ENCODE assay signal across 10 cellular contexts in genomic region chr13:52160053-52160452, GRCh38. TPM values are rescaled to one million over a fixed set of nuclear protein-coding genes. Genes with fewer than 3 reads are reported as not detected.
A peak's percentile ranks its signal among the peaks of the same experiment; 100 is the strongest.
DNase-seq lines count a peak whose midpoint lies in the region; ATAC-seq, FAIRE-seq and TF ChIP-seq lines count a peak whose summit lies in the region.
"Had no signal": no experiment of that assay in that cellular context is flagged by ENCODE, and none has a peak within 500 bp of the region (broad histone marks: within the 10 kb centered on the region; RNA-seq: fewer than 3 reads in every experiment).

No MANE protein-coding gene starts in this region.

- intact Hi-C loops in gastrocnemius medialis (cut with DNase I; ENCODE audit: low total_unique reads) = no loop called here

- no peak for DNase-seq in GM12891 (ENCODE audit: insufficient read length, low spot score)
- DNase-seq in Peyer's patch = no peak
- DNase-seq in endothelial cell (ENCODE audit: low spot score) = no peak
- DNase-seq in gastrocnemius medialis = no peak
- no peak for DNase-seq in activated gamma-delta T cell treated with Interleukin-2 at 50 U/mL for 16 hours
- no peak for DNase-seq in GDM1 (lab: John Stamatoyannopoulos, UW)
- no peak for DNase-seq in central memory CD4-positive, alpha-beta T cell

- TF ChIP-seq CTCF in Peyer's patch (IDR thresholded peaks at IDR 0.05) (no peak), endothelial cell (IDR thresholded peaks at IDR 0.05; ENCODE audit: unreplicated experiment) (no peak), gastrocnemius medialis (IDR thresholded peaks at IDR 0.05 in 4 of 5, conservative IDR thresholded peaks at IDR 0.05 in 1 of 5) (no peak)

- H3K27ac Mint-ChIP-seq in endothelial cell (ENCODE audit: unreplicated experiment) = peak overlapping the region; percentile 55

- H3K9me3 Mint-ChIP-seq in endothelial cell (ENCODE audit: unreplicated experiment) = no peaks in the 10 kb centered on the region

- peak; percentile 55 for FAIRE-seq in GM12891 (lab: Jason Lieb, UNC)

- H3K27me3 ChIP-seq in Peyer's patch = no peaks in the 10 kb centered on the region
- no peaks in the 10 kb centered on the region for H3K27me3 ChIP-seq in gastrocnemius medialis
- H3K27me3 ChIP-seq: sigmoid colon had no signal

- TF ChIP-seq POLR2A in GM12891 (IDR thresholded peaks at IDR 0.05; ENCODE audit: low read depth, low read length) = no peak
- no peak for TF ChIP-seq POLR2A in Peyer's patch (IDR thresholded peaks at IDR 0.05)
- no peak for TF ChIP-seq POLR2A in gastrocnemius medialis (IDR thresholded peaks at IDR 0.05)

- peak overlapping the region; percentile 80 for H3K4me3 Mint-ChIP-seq in endothelial cell (ENCODE audit: unreplicated experiment)

- peaks cover 0 to 60% (median 4%) of the 10 kb centered on the region in 4 donors for H3K4me1 ChIP-seq in Peyer's patch
- peaks cover 6 to 8% of the 10 kb centered on the region in 2 donors for H3K4me1 ChIP-seq in gastrocnemius medialis

- no peaks in the 10 kb centered on the region for H3K9me3 ChIP-seq in Peyer's patch
- no peaks in the 10 kb centered on the region for H3K9me3 ChIP-seq in gastrocnemius medialis
- H3K9me3 ChIP-seq: sigmoid colon had no signal

- ATAC-seq in gastrocnemius medialis (no peak), GM18498 (IDR thresholded peaks at IDR 0.05; ENCODE audit: unreplicated experiment) (no peak)

- no peaks in the 10 kb centered on the region for H3K27me3 Mint-ChIP-seq in endothelial cell (ENCODE audit: unreplicated experiment)

- in situ Hi-C loops in gastrocnemius medialis (cut with MboI; ENCODE audit: low sequenced_read_pairs in 4 of 4) = no loop called here

- H3K36me3 ChIP-seq in Peyer's patch (no peaks in the 10 kb centered on the region), gastrocnemius medialis (no peaks in the 10 kb centered on the region)
- H3K36me3 ChIP-seq: sigmoid colon had no signal

- peaks cover 67% of the 10 kb centered on the region for H3K4me1 Mint-ChIP-seq in endothelial cell (ENCODE audit: unreplicated experiment)

- H3K27ac ChIP-seq in Peyer's patch = peak overlapping the region in 3 of 4 donors; percentile 76 to 93 (median 87)
- peak overlapping the region; percentile 71 to 81 (median 74) for H3K27ac ChIP-seq in gastrocnemius medialis

- no peaks in the 10 kb centered on the region for H3K36me3 Mint-ChIP-seq in endothelial cell (ENCODE audit: low read depth, unreplicated experiment)

- H3K4me3 ChIP-seq in Peyer's patch (peak overlapping the region in 2 of 4 donors; percentile 83 to 93), gastrocnemius medialis (peak overlapping the region; percentile 78 to 92 (median 87))

TF ChIP-seq in GM12891, 5 proteins besides CTCF, POLR2A, EP300 and RAD21:
- TF ChIP-seq POU2F2 (IDR thresholded peaks at IDR 0.05; ENCODE audit: low read depth, low read length) = no peak
- no peak for TF ChIP-seq SPI1 (IDR thresholded peaks at IDR 0.05; ENCODE audit: low read depth, low read length)
- TF ChIP-seq PAX5 (IDR thresholded peaks at IDR 0.05; ENCODE audit: insufficient read depth, low read length, severe bottlenecking) = no peak
- no peak for TF ChIP-seq TAF1 (IDR thresholded peaks at IDR 0.05; ENCODE audit: low read depth, low read length)
- no peak for TF ChIP-seq POLR2AphosphoS5 (IDR thresholded peaks at IDR 0.05; ENCODE audit: low read depth, low read length)

RNA-seq across cellular contexts. Expression of gene NEK3, which starts 0.7 kb away (rescaled TPM):
- polyA plus RNA-seq in GM12891 (2012; ENCODE audit: low read depth, missing spikeins) = 2.6 TPM
- total RNA-seq in Peyer's patch (10 to 100 TPM; 26.6 to 78.2 (median 36.2) TPM), endothelial cell (ENCODE audit: unreplicated experiment) (82.4 TPM), gastrocnemius medialis (1 to 10 TPM; 4.7 to 9.1 (median 6.4) TPM)

RNA-seq across cellular contexts. Expression of gene NEK5, which starts 31.2 kb away (rescaled TPM):
- 0.05 TPM for polyA plus RNA-seq in GM12891 (2012; ENCODE audit: low read depth, missing spikeins)
- total RNA-seq in Peyer's patch (under 1 TPM in 1 of 4 donors, not detected in 3; 0.27 TPM), endothelial cell (ENCODE audit: unreplicated experiment) (0.97 TPM), gastrocnemius medialis (under 1 TPM in 1 of 4 donors, not detected in 3; 0.07 TPM)
- total RNA-seq: M059J had no signal
